In the genomic region with DNA sequence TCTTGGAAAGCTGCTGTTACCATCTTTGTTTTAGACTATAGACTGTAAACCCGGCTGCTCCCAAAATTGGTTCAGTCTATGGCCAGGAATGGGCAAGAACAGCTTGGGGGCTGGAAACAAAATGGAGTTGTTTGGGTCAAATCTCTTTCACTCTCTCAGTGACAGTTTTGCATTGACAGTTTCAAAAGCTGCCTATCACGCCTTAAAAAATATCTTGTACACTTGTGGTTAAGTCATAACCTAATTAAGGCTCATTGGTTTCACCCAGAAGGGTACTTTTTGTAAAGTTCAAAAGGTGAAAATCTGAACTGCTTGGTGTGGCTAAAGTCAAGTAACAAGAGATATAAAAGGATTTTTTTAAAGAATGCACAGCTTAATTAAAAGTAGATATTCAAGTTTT, we compare ENCODE assay signal across 17 cellular contexts.
DNase-seq lines count a peak whose midpoint lies in the region; ATAC-seq and TF ChIP-seq lines count a peak whose summit lies in the region.
"Had no signal": no experiment of that assay in that cellular context is flagged by ENCODE, and none has a peak within 500 bp of the region (broad histone marks: within the 10 kb centered on the region; RNA-seq: fewer than 3 reads in every experiment).

No MANE protein-coding gene starts in this region.

- no peaks in the 10 kb centered on the region for H3K4me1 ChIP-seq in ascending aorta
- H3K4me1 ChIP-seq: right lobe of liver had no signal

- peak; percentile 91 for ATAC-seq in GM18508 (IDR thresholded peaks at IDR 0.05; ENCODE audit: insufficient read depth, unreplicated experiment)
- peak; percentile 83 for ATAC-seq in HG02884 (IDR thresholded peaks at IDR 0.05; ENCODE audit: unreplicated experiment)
- peak; percentile 75 for ATAC-seq in HG03460 (IDR thresholded peaks at IDR 0.05; ENCODE audit: unreplicated experiment)
- no peak for ATAC-seq in omental fat pad (ENCODE audit: low FRiP score)
- ATAC-seq: activated naive CD4-positive, alpha-beta T cell treated with anti-CD3 and anti-CD28 coated beads, Interleukin-2, amount 50 U/mL, for 72 hours; left colon; right lobe of liver; stimulated activated naive CD8-positive, alpha-beta T cell treated with anti-CD3 and anti-CD28 coated beads, Interleukin-15, amount 100 ng/mL, for 72 hours had no signal

- no peak overlapping the region for H3K4me3 ChIP-seq in ascending aorta
- H3K4me3 ChIP-seq: right lobe of liver had no signal

- H3K36me3 Mint-ChIP-seq in glutamatergic neuron (ENCODE audit: unreplicated experiment), result no peaks in the 10 kb centered on the region
- H3K36me3 Mint-ChIP-seq: activated naive CD4-positive, alpha-beta T cell treated with anti-CD3 and anti-CD28 coated beads, Interleukin-2, amount 50 U/mL, for 72 hours; naive B cell had no signal

- H3K9me3 Mint-ChIP-seq in glutamatergic neuron (ENCODE audit: unreplicated experiment), result no peaks in the 10 kb centered on the region
- H3K9me3 Mint-ChIP-seq: stimulated activated naive CD8-positive, alpha-beta T cell treated with anti-CD3 and anti-CD28 coated beads, Interleukin-15, amount 100 ng/mL, for 72 hours had no signal

- TF ChIP-seq CTCF in GM20000 (IDR thresholded peaks at IDR 0.05; ENCODE audit: extremely low read depth, missing control alignments) (no peak), omental fat pad (IDR thresholded peaks at IDR 0.05) (no peak), ascending aorta (IDR thresholded peaks at IDR 0.05) (no peak), glutamatergic neuron (IDR thresholded peaks at IDR 0.05; ENCODE audit: partially characterized antibody, unreplicated experiment) (no peak)

- no peaks in the 10 kb centered on the region for H3K27me3 Mint-ChIP-seq in glutamatergic neuron (ENCODE audit: unreplicated experiment)
- H3K27me3 Mint-ChIP-seq: naive B cell; stimulated activated naive CD8-positive, alpha-beta T cell treated with anti-CD3 and anti-CD28 coated beads, Interleukin-15, amount 100 ng/mL, for 72 hours had no signal

- H3K4me1 Mint-ChIP-seq in glutamatergic neuron (ENCODE audit: low read depth, unreplicated experiment), result no peaks in the 10 kb centered on the region
- H3K4me1 Mint-ChIP-seq: stimulated activated naive CD8-positive, alpha-beta T cell treated with anti-CD3 and anti-CD28 coated beads, Interleukin-15, amount 100 ng/mL, for 72 hours had no signal

- intact Hi-C loops in ascending aorta (cut with DNase I), result no loop called here

- H3K27ac ChIP-seq in ascending aorta, result no peak overlapping the region
- H3K27ac ChIP-seq: right lobe of liver had no signal

- H3K9me3 ChIP-seq in ascending aorta, result no peaks in the 10 kb centered on the region
- H3K9me3 ChIP-seq: right lobe of liver had no signal

- DNase-seq in GM20000 (ENCODE audit: low spot score), result peak; percentile 19
- no peak for DNase-seq in omental fat pad (ENCODE audit: low spot score)
- DNase-seq in ascending aorta (ENCODE audit: low spot score in 2 of 2), result no peak
- no peak for DNase-seq in glutamatergic neuron
- DNase-seq in NK-92 treated with Interleukin-12 subunit alpha and Interleukin-12 subunit beta, amount 100 ng/mL, for 24 hours (lab: John Stamatoyannopoulos, UW), result no peak
- DNase-seq: KG1; left colon; naive B cell; NCI-H146; NCI-H748 treated with DMSO at 0.1 percent for 48 hours; right lobe of liver; Right ventricle myocardium superior; stimulated activated naive CD8-positive, alpha-beta T cell treated with anti-CD3 and anti-CD28 coated beads, Interleukin-15, amount 100 ng/mL, for 72 hours had no signal

- no peak overlapping the region for H3K4me3 Mint-ChIP-seq in glutamatergic neuron (ENCODE audit: unreplicated experiment)
- H3K4me3 Mint-ChIP-seq: naive B cell; stimulated activated naive CD8-positive, alpha-beta T cell treated with anti-CD3 and anti-CD28 coated beads, Interleukin-15, amount 100 ng/mL, for 72 hours had no signal

- H3K27me3 ChIP-seq in ascending aorta, result no peaks in the 10 kb centered on the region
- H3K27me3 ChIP-seq: right lobe of liver had no signal

- no peak overlapping the region for H3K27ac Mint-ChIP-seq in glutamatergic neuron (ENCODE audit: unreplicated experiment)
- H3K27ac Mint-ChIP-seq: activated naive CD4-positive, alpha-beta T cell treated with anti-CD3 and anti-CD28 coated beads, Interleukin-2, amount 50 U/mL, for 72 hours; naive B cell; stimulated activated naive CD8-positive, alpha-beta T cell treated with anti-CD3 and anti-CD28 coated beads, Interleukin-15, amount 100 ng/mL, for 72 hours had no signal

- no peaks in the 10 kb centered on the region for H3K36me3 ChIP-seq in ascending aorta
- H3K36me3 ChIP-seq: right lobe of liver had no signal
